Comparison of ENCODE assay signal across 10 cellular contexts in genomic region chr1:204544321-204544720, GRCh38. TPM values are rescaled to one million over a fixed set of nuclear protein-coding genes. Genes with fewer than 3 reads are reported as not detected.
DNase-seq lines count a peak whose midpoint lies in the region; ATAC-seq, FAIRE-seq and TF ChIP-seq lines count a peak whose summit lies in the region.
"Had no signal": no experiment of that assay in that cellular context is flagged by ENCODE, and none has a peak within 500 bp of the region (broad histone marks: within the 10 kb centered on the region; RNA-seq: fewer than 3 reads in every experiment).

No MANE protein-coding gene starts in this region.

- no peaks in the 10 kb centered on the region for H3K79me2 ChIP-seq in neural progenitor cell (ENCODE audit: low read depth)

- no peak overlapping the region for H3K4me2 ChIP-seq in neural progenitor cell

- no peaks in the 10 kb centered on the region for H3K9me3 Mint-ChIP-seq in activated naive CD8-positive, alpha-beta T cell (ENCODE audit: low read depth)
- H3K9me3 Mint-ChIP-seq in neural progenitor cell, result no peaks in the 10 kb centered on the region

- TF ChIP-seq CTCF in mucosa of descending colon (IDR thresholded peaks at IDR 0.05), result no peak
- TF ChIP-seq CTCF in neural progenitor cell (IDR thresholded peaks at IDR 0.05), result no peak

- H3K27ac ChIP-seq in neural progenitor cell, result no peak overlapping the region
- H3K27ac ChIP-seq: prostate gland had no signal

- H3K36me3 ChIP-seq in mucosa of descending colon (ENCODE audit: low read depth) (peaks cover 2% of the 10 kb centered on the region), neural progenitor cell (peaks cover 11% of the 10 kb centered on the region)

- H3K27me3 ChIP-seq in neural progenitor cell, result no peaks in the 10 kb centered on the region

- no peak overlapping the region for H3K4me3 ChIP-seq in mucosa of descending colon
- no peak overlapping the region for H3K4me3 ChIP-seq in neural progenitor cell
- H3K4me3 ChIP-seq: prostate gland had no signal

- H3K36me3 Mint-ChIP-seq in activated naive CD8-positive, alpha-beta T cell, result peaks cover 44% of the 10 kb centered on the region
- peaks cover 50% of the 10 kb centered on the region for H3K36me3 Mint-ChIP-seq in neural progenitor cell

- TF ChIP-seq POLR2A in GM12891 (IDR thresholded peaks at IDR 0.05; ENCODE audit: low read depth, low read length), result no peak

- H3K4me1 ChIP-seq in mucosa of descending colon (ENCODE audit: low read depth), result no peaks in the 10 kb centered on the region
- H3K4me1 ChIP-seq in neural progenitor cell, result no peaks in the 10 kb centered on the region
- H3K4me1 ChIP-seq: prostate gland had no signal

- FAIRE-seq in GM12891 (lab: Jason Lieb, UNC), result peak; percentile 66

- peak; percentile 72 for ATAC-seq in HG03196 (IDR thresholded peaks at IDR 0.05; ENCODE audit: unreplicated experiment)
- peak; percentile 60 for ATAC-seq in mucosa of descending colon

- no peaks in the 10 kb centered on the region for H3K27me3 Mint-ChIP-seq in activated naive CD8-positive, alpha-beta T cell
- no peaks in the 10 kb centered on the region for H3K27me3 Mint-ChIP-seq in neural progenitor cell (ENCODE audit: insufficient read depth, low read depth)

- peaks cover 10% of the 10 kb centered on the region for H4K20me1 ChIP-seq in neural progenitor cell (ENCODE audit: low read depth)

- intact Hi-C loops in mucosa of descending colon (cut with DNase I, micrococcal nuclease), result no loop called here

- H3K27ac Mint-ChIP-seq in activated naive CD8-positive, alpha-beta T cell, result peak overlapping the region; percentile 86
- no peak overlapping the region for H3K27ac Mint-ChIP-seq in neural progenitor cell

- peak overlapping the region; percentile 36 for H3K4me3 Mint-ChIP-seq in activated naive CD8-positive, alpha-beta T cell
- no peak overlapping the region for H3K4me3 Mint-ChIP-seq in neural progenitor cell

- no peak overlapping the region for H3K9ac ChIP-seq in neural progenitor cell

- peaks cover 8% of the 10 kb centered on the region for H3F3A ChIP-seq in neural progenitor cell (ENCODE audit: low read depth)

- no peak for DNase-seq in GM12891 (ENCODE audit: insufficient read length, low spot score)
- DNase-seq in mucosa of descending colon, result no peak
- DNase-seq in hepatic stellate cell (ENCODE audit: low spot score), result no peak
- no peak for DNase-seq in NCI-H526 treated with DMSO at 0.1 percent for 48 hours (lab: John Stamatoyannopoulos, UW)
- DNase-seq in NCI-H187 treated with DMSO at 0.1 percent for 48 hours (lab: John Stamatoyannopoulos, UW), result no peak
- DNase-seq in neural progenitor cell (ENCODE audit: low spot score), result no peak
- DNase-seq: activated CD4-positive, alpha-beta T cell treated with anti-CD3 and anti-CD28 coated beads, Interleukin-2, amount 50 U/mL, for 48 hours had no signal

- H3K4me1 Mint-ChIP-seq in activated naive CD8-positive, alpha-beta T cell (ENCODE audit: low read depth), result peaks cover 54% of the 10 kb centered on the region
- H3K4me1 Mint-ChIP-seq in neural progenitor cell, result no peaks in the 10 kb centered on the region

- no peaks in the 10 kb centered on the region for H3K9me3 ChIP-seq in mucosa of descending colon
- H3K9me3 ChIP-seq in neural progenitor cell (ENCODE audit: low read depth), result no peaks in the 10 kb centered on the region
- H3K9me3 ChIP-seq: prostate gland had no signal

- no peak overlapping the region for H2AFZ ChIP-seq in neural progenitor cell (replicated peaks)

TF ChIP-seq in GM12891, 5 proteins besides CTCF, POLR2A, EP300 and RAD21:
- TF ChIP-seq POLR2AphosphoS5 (IDR thresholded peaks at IDR 0.05; ENCODE audit: low read depth, low read length), result no peak
- TF ChIP-seq POU2F2 (IDR thresholded peaks at IDR 0.05; ENCODE audit: low read depth, low read length), result no peak
- TF ChIP-seq TAF1 (IDR thresholded peaks at IDR 0.05; ENCODE audit: low read depth, low read length), result no peak
- TF ChIP-seq SPI1 (IDR thresholded peaks at IDR 0.05; ENCODE audit: low read depth, low read length), result no peak
- no peak for TF ChIP-seq PAX5 (IDR thresholded peaks at IDR 0.05; ENCODE audit: insufficient read depth, low read length, severe bottlenecking)

RNA-seq across cellular contexts. Expression of gene MDM4, which starts 28.1 kb away (rescaled TPM):
- polyA plus RNA-seq in GM12891 (2012; ENCODE audit: low read depth, missing spikeins), result 7.0 TPM
- 10 to 100 TPM; 52.9 to 84.2 (median 80.2) TPM for total RNA-seq in mucosa of descending colon
- 52.0 and 72.9 TPM in 2 replicates for total RNA-seq in neural progenitor cell (ENCODE audit: low replicate concordance)

RNA-seq across cellular contexts. Expression of gene PIK3C2B, which starts 49.7 kb away (rescaled TPM):
- polyA plus RNA-seq in GM12891 (2012; ENCODE audit: low read depth, missing spikeins), result 6.4 TPM
- total RNA-seq in mucosa of descending colon, result 100 to 1,000 TPM in 1 of 3 donors, 10 to 100 TPM in 2; 66.5 to 117 (median 90.4) TPM
- total RNA-seq in neural progenitor cell (ENCODE audit: low replicate concordance), result 20.7 and 27.4 TPM in 2 replicates
